10 cellular contexts compared by ENCODE assay signal in genomic region chr15:80061581-80061980, GRCh38. TPM values are rescaled to one million over a fixed set of nuclear protein-coding genes. Genes with fewer than 3 reads are reported as not detected.
DNase-seq lines count a peak whose midpoint lies in the region; ATAC-seq and TF ChIP-seq lines count a peak whose summit lies in the region.
"Had no signal": no experiment of that assay in that cellular context is flagged by ENCODE, and none has a peak within 500 bp of the region (broad histone marks: within the 10 kb centered on the region; RNA-seq: fewer than 3 reads in every experiment).

No MANE protein-coding gene starts in this region.

- H3K36me3 ChIP-seq in rectal smooth muscle tissue (ENCODE audit: control insufficient read depth, insufficient read depth, low read length) (no peaks in the 10 kb centered on the region), heart right ventricle (no peaks in the 10 kb centered on the region)
- H3K36me3 ChIP-seq: esophagus muscularis mucosa had no signal

- H3K4me1 Mint-ChIP-seq in endothelial cell (ENCODE audit: unreplicated experiment) = peaks cover 18% of the 10 kb centered on the region

- H3K4me3 Mint-ChIP-seq in endothelial cell (ENCODE audit: unreplicated experiment) = peak overlapping the region; percentile 96

- no peak overlapping the region for H3K9ac ChIP-seq in rectal smooth muscle tissue (ENCODE audit: low read length)

- no peaks in the 10 kb centered on the region for H3K27me3 ChIP-seq in rectal smooth muscle tissue (ENCODE audit: control insufficient read depth, insufficient read depth, low read length)
- peaks cover 0 to 5% (median 0%) of the 10 kb centered on the region in 7 donors for H3K27me3 ChIP-seq in heart right ventricle
- H3K27me3 ChIP-seq: esophagus muscularis mucosa had no signal

- intact Hi-C loops in heart right ventricle (cut with DNase I) = loop anchor here in 2 of 10 donors (5.0 kb wide), 1 partner anchor 91 kb away; the partner anchor contains the start of gene FAH (in 2 of the 2)

- WGBS in heart right ventricle, 2 donors = 56 to 77% methylated on average over 5 of the region's 5 CpGs

- no peaks in the 10 kb centered on the region for H3K9me3 Mint-ChIP-seq in endothelial cell (ENCODE audit: unreplicated experiment)

- H3K9me3 ChIP-seq in heart right ventricle = no peaks in the 10 kb centered on the region
- H3K9me3 ChIP-seq: esophagus muscularis mucosa had no signal

- no peak for ATAC-seq in heart right ventricle

- H3K27ac ChIP-seq in rectal smooth muscle tissue (ENCODE audit: low read depth, low read length) = no peak overlapping the region
- no peak overlapping the region for H3K27ac ChIP-seq in heart right ventricle
- H3K27ac ChIP-seq: esophagus muscularis mucosa had no signal

- H3K27ac Mint-ChIP-seq in endothelial cell (ENCODE audit: unreplicated experiment) = no peak overlapping the region

- DNase-seq in OCI-M1 (lab: John Stamatoyannopoulos, UW) (peak; percentile 41), endothelial cell (ENCODE audit: low spot score) (no peak), heart right ventricle (no peak), NCI-H1436 treated with DMSO at 0.1 percent for 48 hours (lab: John Stamatoyannopoulos, UW) (no peak), iPS-NIHi11 (ENCODE audit: low spot score) (no peak), germinal center (ENCODE audit: low spot score) (no peak)
- DNase-seq: NCI-H446 had no signal

- peaks cover 4% of the 10 kb centered on the region for H3K4me1 ChIP-seq in rectal smooth muscle tissue (ENCODE audit: control insufficient read depth, insufficient read depth, low read length)
- peaks cover 5 to 39% (median 27%) of the 10 kb centered on the region in 9 donors for H3K4me1 ChIP-seq in heart right ventricle

- H3K36me3 Mint-ChIP-seq in endothelial cell (ENCODE audit: low read depth, unreplicated experiment) = no peaks in the 10 kb centered on the region

- H3K27me3 Mint-ChIP-seq in endothelial cell (ENCODE audit: unreplicated experiment) = peaks cover 8% of the 10 kb centered on the region

- TF ChIP-seq CTCF in GM12875 (IDR thresholded peaks at IDR 0.05; ENCODE audit: borderline replicate concordance, insufficient read depth, low read depth, low read length) = no peak
- no peak for TF ChIP-seq CTCF in endothelial cell (IDR thresholded peaks at IDR 0.05; ENCODE audit: unreplicated experiment)
- no peak for TF ChIP-seq CTCF in heart right ventricle (IDR thresholded peaks at IDR 0.05)

- H3K4me3 ChIP-seq in GM12875 (ENCODE audit: low read depth, low read length) = peak overlapping the region; percentile 63
- peak overlapping the region; percentile 12 for H3K4me3 ChIP-seq in rectal smooth muscle tissue (ENCODE audit: low read length)
- peak overlapping the region in 2 of 10 donors; percentile 74 to 82 for H3K4me3 ChIP-seq in heart right ventricle

RNA-seq across cellular contexts. Expression of gene ZFAND6, which starts 2.1 kb away (rescaled TPM):
- total RNA-seq in endothelial cell (ENCODE audit: unreplicated experiment) = 77.3 TPM
- total RNA-seq in heart right ventricle = 10 to 100 TPM; 65.9 to 89.5 (median 75.7) TPM
- polyA plus RNA-seq in heart right ventricle = 10 to 100 TPM; 34.5 to 70.7 TPM
